Comparison of ENCODE assay signal across 8 cellular contexts in genomic region chr17:81510798-81511549, GRCh38. TPM values are rescaled to one million over a fixed set of nuclear protein-coding genes. Genes with fewer than 3 reads are reported as not detected.
DNase-seq lines count a peak whose midpoint lies in the region; ATAC-seq and TF ChIP-seq lines count a peak whose summit lies in the region.

No MANE protein-coding gene starts in this region.

- no peaks in the 10 kb centered on the region for H3K27me3 ChIP-seq in H7 (ENCODE audit: control insufficient read depth, insufficient read depth, low read length)
- H3K27me3 ChIP-seq in WERI-Rb-1 (ENCODE audit: insufficient read depth, low read depth, severe bottlenecking), result no peaks in the 10 kb centered on the region

- DNase-seq in H7, result no peak
- peak; percentile 25 for DNase-seq in WERI-Rb-1
- DNase-seq in endothelial cell (ENCODE audit: low spot score), result no peak
- DNase-seq in natural killer cell treated with Interleukin-12 subunit alpha and Interleukin-12 subunit beta and Interleukin-15 and Interleukin-18, amount 100 ng/mL, for 72 hours (ENCODE audit: low spot score), result peak; percentile 69
- DNase-seq in HUDEP-2 (lab: John Stamatoyannopoulos, UW; ENCODE audit: unreplicated experiment in 76 of 76), result no peak
- DNase-seq in NCI-H774 (lab: John Stamatoyannopoulos, UW), result no peak
- DNase-seq in OCI-M2 (lab: John Stamatoyannopoulos, UW; ENCODE audit: unreplicated experiment), result no peak
- no peak for DNase-seq in mesenteric fat pad (ENCODE audit: low spot score)

- H3K36me3 Mint-ChIP-seq in endothelial cell (ENCODE audit: low read depth, unreplicated experiment), result peaks cover 35% of the 10 kb centered on the region
- peaks cover 30% of the 10 kb centered on the region for H3K36me3 Mint-ChIP-seq in natural killer cell treated with Interleukin-12 subunit alpha and Interleukin-12 subunit beta and Interleukin-15 and Interleukin-18, amount 100 ng/mL, for 72 hours

- H3K27me3 Mint-ChIP-seq in endothelial cell (ENCODE audit: unreplicated experiment), result peaks cover 29% of the 10 kb centered on the region
- no peaks in the 10 kb centered on the region for H3K27me3 Mint-ChIP-seq in natural killer cell treated with Interleukin-12 subunit alpha and Interleukin-12 subunit beta and Interleukin-15 and Interleukin-18, amount 100 ng/mL, for 72 hours

- H3K36me3 ChIP-seq in H7 (replicated peaks; ENCODE audit: control insufficient read depth, insufficient read depth, low read length) (peaks cover 24% of the 10 kb centered on the region), WERI-Rb-1 (peaks cover 45% of the 10 kb centered on the region)

- H3K9me3 Mint-ChIP-seq in endothelial cell (ENCODE audit: unreplicated experiment), result no peaks in the 10 kb centered on the region
- H3K9me3 Mint-ChIP-seq in natural killer cell treated with Interleukin-12 subunit alpha and Interleukin-12 subunit beta and Interleukin-15 and Interleukin-18, amount 100 ng/mL, for 72 hours, result no peaks in the 10 kb centered on the region

- peak overlapping the region; percentile 75; the same call in 1 of the 2 replicates for H3K27ac ChIP-seq in WERI-Rb-1

- H3K27ac Mint-ChIP-seq in endothelial cell (ENCODE audit: unreplicated experiment), result peak overlapping the region; percentile 79
- peak overlapping the region; percentile 91 to 96 for H3K27ac Mint-ChIP-seq in natural killer cell treated with Interleukin-12 subunit alpha and Interleukin-12 subunit beta and Interleukin-15 and Interleukin-18, amount 100 ng/mL, for 72 hours

- H3K4me3 ChIP-seq in H7 (ENCODE audit: insufficient read depth, low read depth, low read length) (peak overlapping the region; percentile 99), WERI-Rb-1 (ENCODE audit: low read depth, low read length) (peak overlapping the region; percentile 60)

- no peak for ATAC-seq in natural killer cell treated with Interleukin-12 subunit alpha and Interleukin-12 subunit beta and Interleukin-15 and Interleukin-18, amount 100 ng/mL, for 72 hours

- TF ChIP-seq CTCF in WERI-Rb-1 (IDR thresholded peaks at IDR 0.05; ENCODE audit: low read depth, low read length) (0 out of 2 replicates have a peak, but pooled peaks have one; percentile 2), endothelial cell (IDR thresholded peaks at IDR 0.05; ENCODE audit: unreplicated experiment) (no peak)

- H3K9me3 ChIP-seq in WERI-Rb-1 (ENCODE audit: severe bottlenecking), result peaks cover 2% of the 10 kb centered on the region

- peaks cover 31% of the 10 kb centered on the region for H3K4me1 Mint-ChIP-seq in endothelial cell (ENCODE audit: unreplicated experiment)
- H3K4me1 Mint-ChIP-seq in natural killer cell treated with Interleukin-12 subunit alpha and Interleukin-12 subunit beta and Interleukin-15 and Interleukin-18, amount 100 ng/mL, for 72 hours (ENCODE audit: low read depth in 2 of 2), result peaks cover 30 to 42% of the 10 kb centered on the region in 2 donors

- peak overlapping the region; percentile 99 for H3K4me3 Mint-ChIP-seq in endothelial cell (ENCODE audit: unreplicated experiment)
- peak overlapping the region; percentile 97 for H3K4me3 Mint-ChIP-seq in natural killer cell treated with Interleukin-12 subunit alpha and Interleukin-12 subunit beta and Interleukin-15 and Interleukin-18, amount 100 ng/mL, for 72 hours

RNA-seq across cellular contexts. Expression of gene ACTG1, which starts 1.6 kb away (rescaled TPM):
- 5,543 and 5,789 TPM in 2 replicates for total RNA-seq in H7 (2014; rRNA removed; shearing (Covaris generic))
- total RNA-seq in endothelial cell (ENCODE audit: unreplicated experiment), result 4,184 TPM
- total RNA-seq in natural killer cell treated with Interleukin-12 subunit alpha and Interleukin-12 subunit beta and Interleukin-15 and Interleukin-18, amount 100 ng/mL, for 72 hours, result 1,000 to 10,000 TPM; 4,962 to 5,145 TPM
- total RNA-seq in mesenteric fat pad, result 1,641 TPM

RNA-seq across cellular contexts. Expression of gene FSCN2, which starts 17.2 kb away (rescaled TPM):
- total RNA-seq in H7 (2014; rRNA removed; shearing (Covaris generic)), result 0.33 TPM in 1 of 2 replicates, not detected in the other
- total RNA-seq in endothelial cell (ENCODE audit: unreplicated experiment) (1.5 TPM), mesenteric fat pad (0.39 TPM)
- under 1 TPM; 0.21 to 0.64 TPM for total RNA-seq in natural killer cell treated with Interleukin-12 subunit alpha and Interleukin-12 subunit beta and Interleukin-15 and Interleukin-18, amount 100 ng/mL, for 72 hours

RNA-seq across cellular contexts. Expression of gene FAAP100, which starts 41.2 kb away (rescaled TPM):
- 40.4 and 46.6 TPM in 2 replicates for total RNA-seq in H7 (2014; rRNA removed; shearing (Covaris generic))
- 40.6 TPM for total RNA-seq in endothelial cell (ENCODE audit: unreplicated experiment)
- total RNA-seq in natural killer cell treated with Interleukin-12 subunit alpha and Interleukin-12 subunit beta and Interleukin-15 and Interleukin-18, amount 100 ng/mL, for 72 hours, result 10 to 100 TPM; 35.5 to 76.6 TPM
- 25.5 TPM for total RNA-seq in mesenteric fat pad

Comparison
In these comparisons a context has a peak if more than half of its experiments do, and no peak if none do; other contexts are left out.
1. DNase-seq: peak in WERI-Rb-1 (single experiment) and natural killer cell treated with Interleukin-12 subunit alpha and Interleukin-12 subunit beta and Interleukin-15 and Interleukin-18, amount 100 ng/mL, for 72 hours (single experiment); none in H7 (single experiment), endothelial cell (single experiment), HUDEP-2 (0 of 76), NCI-H774 (single experiment), OCI-M2 (single experiment) and mesenteric fat pad (single experiment).